In genomic region chr4:123478859-123479345, GRCh38 we compare ENCODE assay signal across 9 cellular contexts.
DNase-seq lines count a peak whose midpoint lies in the region; ATAC-seq, FAIRE-seq and TF ChIP-seq lines count a peak whose summit lies in the region.
"Had no signal": no experiment of that assay in that cellular context is flagged by ENCODE, and none has a peak within 500 bp of the region (broad histone marks: within the 10 kb centered on the region; RNA-seq: fewer than 3 reads in every experiment).

No MANE protein-coding gene starts in this region.

- H3K14ac ChIP-seq in H1 (ENCODE audit: insufficient read length): no peak overlapping the region

- peak overlapping the region; percentile 28; the same call in 1 of the 2 replicates for H2BK5ac ChIP-seq in H1 (ENCODE audit: low read depth, low read length)

- H3K9me3 Mint-ChIP-seq in neural crest cell: no peaks in the 10 kb centered on the region

- H3K4me1 ChIP-seq in H1 (replicated peaks in 1 of 4; ENCODE audit: control insufficient read depth in 3 of 4, insufficient read depth in 4 of 4, low read length in 3 of 4): peaks cover 0 to 7% (median 4%) of the 10 kb centered on the region in 4 experiments; a peak in 6 of 7 replicates

- no peak overlapping the region for H3K4me3 ChIP-seq in H1 (ENCODE audit: extremely low read depth in 1 of 4, insufficient read depth in 2 of 4, low read depth in 3 of 4, low read length in 4 of 4)

- H3K36me3 Mint-ChIP-seq in neural crest cell (ENCODE audit: low read depth): no peaks in the 10 kb centered on the region

- H3K9ac ChIP-seq in H1 (replicated peaks in 1 of 4; ENCODE audit: extremely low read depth in 1 of 4, low read depth in 3 of 4, low read length in 3 of 4): no peak overlapping the region

- H4K5ac ChIP-seq in H1 (ENCODE audit: insufficient read length, low read depth, low read length): no peak overlapping the region

- H4K20me1 ChIP-seq in H1 (replicated peaks in 1 of 2; ENCODE audit: control insufficient read depth in 1 of 2, insufficient read depth in 2 of 2, low read length in 2 of 2): no peaks in the 10 kb centered on the region

- no peak overlapping the region for H2BK12ac ChIP-seq in H1 (ENCODE audit: low read depth, low read length)

- no peaks in the 10 kb centered on the region for H3K36me3 ChIP-seq in H1 (ENCODE audit: control insufficient read depth in 2 of 4, insufficient read depth in 4 of 4, low read length in 3 of 4)

- no peak for TF ChIP-seq RAD21 in H1 (IDR thresholded peaks at IDR 0.05 in 1 of 2, conservative IDR thresholded peaks at IDR 0.05 in 1 of 2; ENCODE audit: low read depth in 2 of 2, low read length in 2 of 2)

- DNase-seq in Caki2 (ENCODE audit: low read depth) (peak; percentile 41), NCI-H69 (lab: John Stamatoyannopoulos, UW) (peak; percentile 7), H1 (ENCODE audit: low read depth in 1 of 2, low spot score in 2 of 2) (no peak), neural crest cell (ENCODE audit: low read depth, low spot score) (no peak)
- DNase-seq in activated effector memory CD4-positive, alpha-beta T cell treated with Interleukin-2 at 50 U/mL for 16 hours: no peak

- H3K23me2 ChIP-seq in H1 (ENCODE audit: low read depth, low read length): no peaks in the 10 kb centered on the region

- no peak overlapping the region for H3K23ac ChIP-seq in H1 (ENCODE audit: insufficient read length)

- H3K18ac ChIP-seq in H1 (ENCODE audit: extremely low read depth, low read length): 0 out of 2 replicates have a peak overlapping the region, but pooled peaks have one; percentile 36

- CTCF ChIA-PET in H1 (lab: Charles Lee; ENCODE audit: partially characterized antibody): interaction anchor here (0.6 to 1.6 kb wide), 6 partner anchors 19 to 119 kb away, joined by 3 to 7 read pairs (median 4); no protein-coding TSS in a partner anchor

- H2AFZ ChIP-seq in H1 (ENCODE audit: low read length): peak overlapping the region; percentile 49; the same call in 1 of the 2 replicates

- no peak overlapping the region for H4K8ac ChIP-seq in H1 (ENCODE audit: extremely low read depth, insufficient read depth, low read length)

- no peak overlapping the region for H2AK5ac ChIP-seq in H1 (ENCODE audit: low read depth, low read length)

- no peaks in the 10 kb centered on the region for H3K27me3 ChIP-seq in H1 (replicated peaks in 1 of 4; ENCODE audit: control insufficient read depth in 3 of 4, extremely low read depth in 1 of 4, insufficient read depth in 3 of 4, low read length in 3 of 4)

- H3K79me2 ChIP-seq in H1 (ENCODE audit: control insufficient read depth in 1 of 2, insufficient read depth in 2 of 2, low read length in 2 of 2): no peaks in the 10 kb centered on the region

- H2BK20ac ChIP-seq in H1 (ENCODE audit: low read length): no peak overlapping the region

- no peak overlapping the region for H3K4ac ChIP-seq in H1 (replicated peaks; ENCODE audit: insufficient read length, low read depth, low read length)

- TF ChIP-seq CTCF in H1 (IDR thresholded peaks at IDR 0.05; ENCODE audit: control extremely low read depth in 1 of 3, insufficient read depth in 1 of 3, low read depth in 1 of 3, low read length in 3 of 3) (no peak), neural crest cell (conservative IDR thresholded peaks at IDR 0.05) (no peak)

- H3K27ac Mint-ChIP-seq in neural crest cell (ENCODE audit: unreplicated experiment): peak overlapping the region; percentile 65

- in situ Hi-C loops in Caki2 (cut with HindIII; ENCODE audit: low pct_unique_long_range_greater_than_20kb, low sequenced_read_pairs): no loop called here

- peaks cover 43% of the 10 kb centered on the region for H3K4me1 Mint-ChIP-seq in neural crest cell

- no peak overlapping the region for H3K27ac ChIP-seq in H1 (ENCODE audit: low read depth, low read length)

- no peak for TF ChIP-seq EP300 in H1 (IDR thresholded peaks at IDR 0.05; ENCODE audit: borderline replicate concordance in 1 of 2, low read depth in 2 of 2, low read length in 2 of 2)

- H3K79me1 ChIP-seq in H1 (ENCODE audit: low read depth, low read length): no peaks in the 10 kb centered on the region

- ATAC-seq in HG02885 (IDR thresholded peaks at IDR 0.05; ENCODE audit: poor library complexity, unreplicated experiment) (no peak), HG03095 (IDR thresholded peaks at IDR 0.05; ENCODE audit: unreplicated experiment) (no peak), GM18498 (IDR thresholded peaks at IDR 0.05; ENCODE audit: unreplicated experiment) (no peak)

- no peak overlapping the region for H3K56ac ChIP-seq in H1 (replicated peaks; ENCODE audit: insufficient read length, low read depth, low read length)

- H3K4me2 ChIP-seq in H1 (ENCODE audit: insufficient read depth in 1 of 2, low read depth in 2 of 2, low read length in 2 of 2): no peak overlapping the region

- no peak overlapping the region for H3K4me3 Mint-ChIP-seq in neural crest cell

- 86% methylated on average over 6 of the region's 6 CpGs; no CpG with 5 or more reads in 1 of the 2 experiments for WGBS in H1 (ENCODE audit: extremely low coverage in 1 of 2, insufficient coverage in 1 of 2, insufficient read length in 1 of 2, insufficient replicate concordance in 2 of 2, low coverage in 1 of 2, low lambda C conversion rate in 2 of 2, missing lambda C conversion rate in 1 of 2), 2 experiments

- no peak overlapping the region for H2BK120ac ChIP-seq in H1 (replicated peaks; ENCODE audit: low read depth, low read length)

- H4K91ac ChIP-seq in H1 (replicated peaks; ENCODE audit: insufficient read length, low read length): no peak overlapping the region

- H3K27me3 Mint-ChIP-seq in neural crest cell (ENCODE audit: low read depth): no peaks in the 10 kb centered on the region

- no peaks in the 10 kb centered on the region for H3K9me3 ChIP-seq in H1 (ENCODE audit: insufficient read depth in 2 of 2, low read depth in 1 of 2, low read length in 1 of 2)

- no peak for FAIRE-seq in H1 (lab: Jason Lieb, UNC)
- FAIRE-seq: keratinocyte had no signal

- no peak overlapping the region for H2BK15ac ChIP-seq in H1 (ENCODE audit: low read length)

- POLR2A ChIA-PET in H1 (lab: Charles Lee; ENCODE audit: partially characterized antibody): no interaction called here

- no peak for TF ChIP-seq POLR2A in H1 (IDR thresholded peaks at IDR 0.05; ENCODE audit: control extremely low read depth in 1 of 2, low read depth in 2 of 2, low read length in 2 of 2)

TF ChIP-seq in H1, 55 proteins besides CTCF, POLR2A, EP300 and RAD21:
- no peak for TF ChIP-seq KDM5A (IDR thresholded peaks at IDR 0.05; ENCODE audit: low read length)
- TF ChIP-seq, protein P1, sequence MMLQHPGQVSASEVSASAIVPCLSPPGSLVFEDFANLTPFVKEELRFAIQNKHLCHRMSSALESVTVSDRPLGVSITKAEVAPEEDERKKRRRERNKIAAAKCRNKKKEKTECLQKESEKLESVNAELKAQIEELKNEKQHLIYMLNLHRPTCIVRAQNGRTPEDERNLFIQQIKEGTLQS (IDR thresholded peaks at IDR 0.05; ENCODE audit: insufficient read depth, low read depth, low read length): no peak
- TF ChIP-seq JUN (IDR thresholded peaks at IDR 0.05; ENCODE audit: low read depth, low read length): no peak
- no peak for TF ChIP-seq SAP30 (IDR thresholded peaks at IDR 0.05; ENCODE audit: insufficient read depth, insufficient replicate concordance, low read length)
- no peak for TF ChIP-seq YY1 (IDR thresholded peaks at IDR 0.05; ENCODE audit: low read depth, low read length)

Comparison
In these comparisons a context has a peak if more than half of its experiments do, and no peak if none do; other contexts are left out.
1. DNase-seq: peak in Caki2 (single experiment) and NCI-H69 (single experiment); none in H1 (0 of 2), neural crest cell (single experiment) and activated effector memory CD4-positive, alpha-beta T cell treated with Interleukin-2 at 50 U/mL for 16 hours (single experiment).